In genomic region chr18:55876254-55876653, GRCh38 we compare ENCODE assay signal across 26 cellular contexts.
"Had no signal": no experiment of that assay in that cellular context is flagged by ENCODE, and none has a peak within 500 bp of the region (broad histone marks: within the 10 kb centered on the region; RNA-seq: fewer than 3 reads in every experiment).

No MANE protein-coding gene starts in this region.

- H3K4me3 ChIP-seq: heart right ventricle, hepatocyte, lower lobe of right lung, pancreas, prostate gland, smooth muscle cell, testis, thyroid gland, transverse colon, upper lobe of right lung had no signal

- H2AFZ ChIP-seq: hepatocyte had no signal

- H3K36me3 ChIP-seq: heart right ventricle, lower lobe of right lung, pancreas, prostate gland, thyroid gland, transverse colon, upper lobe of right lung had no signal

- H3K27me3 Mint-ChIP-seq: naive B cell; stimulated activated memory B cell treated with anti-CD40 and anti-IgM and Interleukin-4, amounts not matched to agents 10 μg/mL and 1 μg/mL and 100 μg/mL, for 72 hours; stimulated activated naive CD8-positive, alpha-beta T cell treated with anti-CD3 and anti-CD28 coated beads, Interleukin-15, amount 100 ng/mL, for 72 hours had no signal

- H3K27ac ChIP-seq: hepatocyte, lower lobe of right lung, pancreas, prostate gland, testis, thyroid gland, transverse colon, upper lobe of right lung had no signal

- H3K4me1 Mint-ChIP-seq: natural killer cell had no signal

- H3K36me3 Mint-ChIP-seq: mesothelial cell of epicardium; naive B cell; natural killer cell; stimulated activated memory B cell treated with anti-CD40 and anti-IgM and Interleukin-4, amounts not matched to agents 10 μg/mL and 1 μg/mL and 100 μg/mL, for 72 hours had no signal

- H3K9me3 ChIP-seq: heart right ventricle, lower lobe of right lung, pancreas, prostate gland, testis, thyroid gland, transverse colon, upper lobe of right lung had no signal

- DNase-seq: heart right ventricle; islet precursor cell; lower lobe of right lung; mesendoderm; naive B cell; natural killer cell; nephron progenitor cell; pancreas; retina; right cardiac atrium; stimulated activated CD4-positive, alpha-beta T cell treated with anti-CD3 and anti-CD28 coated beads, Interleukin-1b, Interleukin-23, amount 100 ng/mL, for 48 hours; stimulated activated CD4-positive, alpha-beta T cell treated with anti-CD3 and anti-CD28 coated beads, Interleukin-2, amount 100 ng/mL, for 48 hours; stimulated activated CD4-positive, alpha-beta T cell treated with anti-CD3 and anti-CD28 coated beads, Interleukin-4, amount 100 ng/mL, for 4 hours; stimulated activated CD8-positive, alpha-beta memory T cell treated with anti-CD3 and anti-CD28 coated beads, Interleukin-4, amount 100 ng/mL, for 48 hours; stimulated activated naive CD4-positive, alpha-beta T cell treated with Interleukin-2 at 50 U/mL for 16 hours; stimulated activated naive CD8-positive, alpha-beta T cell treated with anti-CD3 and anti-CD28 coated beads, Interleukin-15, amount 100 ng/mL, for 72 hours; testis; thyroid gland; transverse colon; upper lobe of right lung had no signal

- FAIRE-seq: pancreas, urothelium cell line had no signal

- H3K79me2 ChIP-seq: hepatocyte had no signal

- H3K27ac Mint-ChIP-seq: natural killer cell; nephron progenitor cell; stimulated activated memory B cell treated with anti-CD40 and anti-IgM and Interleukin-4, amounts not matched to agents 10 μg/mL and 1 μg/mL and 100 μg/mL, for 72 hours; stimulated activated naive CD8-positive, alpha-beta T cell treated with anti-CD3 and anti-CD28 coated beads, Interleukin-15, amount 100 ng/mL, for 72 hours had no signal

- H3K27me3 ChIP-seq: heart right ventricle, hepatocyte, pancreas, testis, thyroid gland, transverse colon, upper lobe of right lung had no signal

- H3K4me2 ChIP-seq: hepatocyte had no signal

- H3K9me3 Mint-ChIP-seq: nephron progenitor cell; stimulated activated memory B cell treated with anti-CD40 and anti-IgM and Interleukin-4, amounts not matched to agents 10 μg/mL and 1 μg/mL and 100 μg/mL, for 72 hours had no signal

- H3K4me3 Mint-ChIP-seq: mesothelial cell of epicardium; naive B cell; natural killer cell; nephron progenitor cell; stimulated activated memory B cell treated with anti-CD40 and anti-IgM and Interleukin-4, amounts not matched to agents 10 μg/mL and 1 μg/mL and 100 μg/mL, for 72 hours; stimulated activated naive CD8-positive, alpha-beta T cell treated with anti-CD3 and anti-CD28 coated beads, Interleukin-15, amount 100 ng/mL, for 72 hours had no signal

- H3K4me1 ChIP-seq: lower lobe of right lung, pancreas, prostate gland, testis, thyroid gland, transverse colon had no signal
